20 cellular contexts compared by ENCODE assay signal in genomic region chr1:221564891-221565290, GRCh38.
DNase-seq lines count a peak whose midpoint lies in the region; ATAC-seq, FAIRE-seq and TF ChIP-seq lines count a peak whose summit lies in the region.
"Had no signal": no experiment of that assay in that cellular context is flagged by ENCODE, and none has a peak within 500 bp of the region (broad histone marks: within the 10 kb centered on the region; RNA-seq: fewer than 3 reads in every experiment).

No MANE protein-coding gene starts in this region.

- no peaks in the 10 kb centered on the region for H3F3A ChIP-seq in MM.1S (ENCODE audit: insufficient read depth, low read length)

- H3K4me3 Mint-ChIP-seq in activated CD4-positive, alpha-beta T cell treated with anti-CD3 and anti-CD28 coated beads, Interleukin-2, amount 10 ng/mL, durations not matched to agents 24 days and 14 days = no peak overlapping the region
- H3K4me3 Mint-ChIP-seq: B cell; CD8-positive, alpha-beta T cell; HFFc6 had no signal

- intact Hi-C loops in Right ventricle myocardium superior (cut with DNase I) = no loop called here
- intact Hi-C loops in heart left ventricle (cut with DNase I) = loop anchor here in 1 of 10 donors (10.0 kb wide), 1 partner anchor 180 kb away; the partner anchor contains the start of gene DUSP10
- intact Hi-C loops in K562 (cut with micrococcal nuclease) = no loop called here
- intact Hi-C loops in gastrocnemius medialis (cut with DNase I; ENCODE audit: low total_unique reads) = loop anchor here (1.0 to 10.0 kb wide), 5 partner anchors 37 to 477 kb away; partner anchors contain the start of gene DUSP10
- intact Hi-C loops in activated CD4-positive, alpha-beta T cell treated with anti-CD3 and anti-CD28 coated beads, Interleukin-2, amount 10 ng/mL, durations not matched to agents 24 days and 14 days (cut with micrococcal nuclease) = no loop called here

- H3K27ac Mint-ChIP-seq in activated CD4-positive, alpha-beta T cell treated with anti-CD3 and anti-CD28 coated beads, Interleukin-2, amount 10 ng/mL, durations not matched to agents 24 days and 14 days = no peak overlapping the region
- H3K27ac Mint-ChIP-seq: B cell; CD8-positive, alpha-beta T cell; HFFc6 had no signal

- DNase-seq in Right ventricle myocardium superior (no peak), heart left ventricle (no peak), HTR-8/SVneo (ENCODE audit: insufficient read length, low spot score) (no peak), K562 (ENCODE audit: extremely low read depth in 1 of 4, low spot score in 3 of 4) (no peak), gastrocnemius medialis (no peak), NCI-H1694 treated with DMSO at 0.1 percent for 48 hours (lab: John Stamatoyannopoulos, UW) (no peak), MM.1S (no peak)
- DNase-seq in activated CD4-positive, alpha-beta T cell treated with anti-CD3 and anti-CD28 coated beads, Interleukin-2, amount 10 ng/mL, durations not matched to agents 24 days and 14 days = no peak
- DNase-seq: 8988T; Calu3; CD8-positive, alpha-beta T cell; DMS79 treated with DMSO at 0.1 percent for 48 hours; GF-D8; GOT3; H7; HFFc6 had no signal

- H3K27ac ChIP-seq in heart left ventricle (peak overlapping the region in 3 of 12 donors; percentile 47 to 63 (median 62)), K562 (ENCODE audit: extremely low read depth, low read depth, low read length) (no peak overlapping the region), gastrocnemius medialis (peak overlapping the region; percentile 74 to 84 (median 79)), MM.1S (ENCODE audit: low read length) (no peak overlapping the region)
- H3K27ac ChIP-seq: BLaER1 treated with 17β-estradiol and CSF1 and Interleukin-3, amounts not matched to agents 10 nM and 100 nM; HL-60 had no signal

- H3K79me2 ChIP-seq in K562 (ENCODE audit: control insufficient read depth, insufficient read depth, low read length) = no peaks in the 10 kb centered on the region
- no peaks in the 10 kb centered on the region for H3K79me2 ChIP-seq in MM.1S (ENCODE audit: low read length)

- POLR2A ChIA-PET in K562 (lab: Yijun Ruan, JAX) = no interaction called here

- no peaks in the 10 kb centered on the region for H3K36me3 ChIP-seq in heart left ventricle
- no peaks in the 10 kb centered on the region for H3K36me3 ChIP-seq in K562 (ENCODE audit: control insufficient read depth, insufficient read depth, low read length)
- H3K36me3 ChIP-seq in gastrocnemius medialis = no peaks in the 10 kb centered on the region
- H3K36me3 ChIP-seq in MM.1S (replicated peaks; ENCODE audit: insufficient read depth, low read length) = no peaks in the 10 kb centered on the region
- H3K36me3 ChIP-seq: BLaER1 treated with 17β-estradiol and CSF1 and Interleukin-3, amounts not matched to agents 10 nM and 100 nM had no signal

- no peaks in the 10 kb centered on the region for H3K9me2 ChIP-seq in MM.1S (replicated peaks; ENCODE audit: insufficient read depth, low read length)

- H3K4me1 Mint-ChIP-seq in activated CD4-positive, alpha-beta T cell treated with anti-CD3 and anti-CD28 coated beads, Interleukin-2, amount 10 ng/mL, durations not matched to agents 24 days and 14 days = no peaks in the 10 kb centered on the region
- H3K4me1 Mint-ChIP-seq: B cell had no signal

- H3K4me1 ChIP-seq in heart left ventricle (peaks cover 0 to 27% (median under 1%) of the 10 kb centered on the region in 12 donors), K562 (replicated peaks in 1 of 2; ENCODE audit: control insufficient read depth in 2 of 2, insufficient read depth in 2 of 2, low read length in 2 of 2) (no peaks in the 10 kb centered on the region; a peak in 1 of 5 replicates), gastrocnemius medialis (peaks cover 16 to 36% of the 10 kb centered on the region in 2 donors), MM.1S (ENCODE audit: low read length) (0 out of 2 replicates have a peak, but pooled peaks cover 3% of the 10 kb centered on the region)

- TF ChIP-seq CTCF in heart left ventricle (IDR thresholded peaks at IDR 0.05) (no peak), K562 (IDR thresholded peaks at IDR 0.05 in 2 of 3, conservative IDR thresholded peaks at IDR 0.05 in 1 of 3; ENCODE audit: insufficient read depth in 2 of 3, low read depth in 1 of 3, low read length in 3 of 3) (no peak), gastrocnemius medialis (IDR thresholded peaks at IDR 0.05 in 4 of 5, conservative IDR thresholded peaks at IDR 0.05 in 1 of 5) (no peak), MM.1S (IDR thresholded peaks at IDR 0.05; ENCODE audit: low read length) (no peak)

- H3K9ac ChIP-seq in K562 (ENCODE audit: insufficient read depth in 1 of 2, low read depth in 2 of 2, low read length in 2 of 2) (no peak overlapping the region), MM.1S (ENCODE audit: low read length) (no peak overlapping the region)
- H3K9ac ChIP-seq: BLaER1 treated with 17β-estradiol and CSF1 and Interleukin-3, amounts not matched to agents 10 nM and 100 nM had no signal

- peak; percentile 26 for FAIRE-seq in HTR-8/SVneo (lab: Jason Lieb, UNC)
- no peak for FAIRE-seq in K562 (lab: Jason Lieb, UNC)

- H3K9me3 Mint-ChIP-seq in activated CD4-positive, alpha-beta T cell treated with anti-CD3 and anti-CD28 coated beads, Interleukin-2, amount 10 ng/mL, durations not matched to agents 24 days and 14 days = no peaks in the 10 kb centered on the region
- H3K9me3 Mint-ChIP-seq: CD8-positive, alpha-beta T cell; HFFc6 had no signal

- no peak for TF ChIP-seq RAD21 in K562 (CRISPR knock-in tag; conservative IDR thresholded peaks at IDR 0.05 in 1 of 2, IDR thresholded peaks at IDR 0.05 in 1 of 2)

- peak; percentile 19 for ATAC-seq in Right ventricle myocardium superior (ENCODE audit: poor library complexity)
- no peak for ATAC-seq in heart left ventricle
- no peak for ATAC-seq in K562
- ATAC-seq in gastrocnemius medialis = no peak
- ATAC-seq: CD8-positive, alpha-beta T cell; HCT116 had no signal

- no peak overlapping the region for H3K4me3 ChIP-seq in heart left ventricle
- H3K4me3 ChIP-seq in K562 = no peak overlapping the region
- no peak overlapping the region for H3K4me3 ChIP-seq in gastrocnemius medialis
- H3K4me3 ChIP-seq in MM.1S (ENCODE audit: low read length) = no peak overlapping the region
- H3K4me3 ChIP-seq: BLaER1 treated with 17β-estradiol and CSF1 and Interleukin-3, amounts not matched to agents 10 nM and 100 nM had no signal

- H3K36me3 Mint-ChIP-seq in activated CD4-positive, alpha-beta T cell treated with anti-CD3 and anti-CD28 coated beads, Interleukin-2, amount 10 ng/mL, durations not matched to agents 24 days and 14 days (ENCODE audit: low read depth) = no peaks in the 10 kb centered on the region
- H3K36me3 Mint-ChIP-seq: CD8-positive, alpha-beta T cell had no signal

- TF ChIP-seq POLR2A in heart left ventricle (IDR thresholded peaks at IDR 0.05) = no peak
- TF ChIP-seq POLR2A in K562 (conservative IDR thresholded peaks at IDR 0.05) = no peak
- TF ChIP-seq POLR2A in gastrocnemius medialis (IDR thresholded peaks at IDR 0.05) = no peak

- no TSS peak for BruUV-seq in K562 (replicated peaks; lab: Mats Ljungman, UMichigan)

- in situ Hi-C loops in K562 (cut with MboI) (no loop called here), gastrocnemius medialis (cut with MboI; ENCODE audit: low sequenced_read_pairs in 4 of 4) (loop anchor here in 2 of 4 donors (25.0 kb wide), 2 partner anchors 172 to 197 kb away; partner anchors contain the start of gene DUSP10 (in 1 of the 2))

- H3K27me3 ChIP-seq in heart left ventricle = no peaks in the 10 kb centered on the region
- H3K27me3 ChIP-seq in K562 (ENCODE audit: control insufficient read depth in 2 of 2, insufficient read depth in 2 of 2, low read length in 2 of 2) = no peaks in the 10 kb centered on the region
- H3K27me3 ChIP-seq in gastrocnemius medialis = no peaks in the 10 kb centered on the region
- no peaks in the 10 kb centered on the region for H3K27me3 ChIP-seq in MM.1S (replicated peaks; ENCODE audit: insufficient read depth, low read length)
- H3K27me3 ChIP-seq: BLaER1 treated with 17β-estradiol and CSF1 and Interleukin-3, amounts not matched to agents 10 nM and 100 nM had no signal

- H2AFZ ChIP-seq in K562 (ENCODE audit: low read depth, low read length) (no peak overlapping the region), MM.1S (ENCODE audit: low read length) (no peak overlapping the region)

- H4K20me1 ChIP-seq in K562 (replicated peaks; ENCODE audit: control insufficient read depth, insufficient read depth, low read length) (no peaks in the 10 kb centered on the region), MM.1S (ENCODE audit: insufficient read depth, low read length) (no peaks in the 10 kb centered on the region)
- H4K20me1 ChIP-seq: BLaER1 treated with 17β-estradiol and CSF1 and Interleukin-3, amounts not matched to agents 10 nM and 100 nM had no signal

- CTCF ChIA-PET in K562 (lab: Yijun Ruan, JAX; ENCODE audit: low intra/inter-chr PET ratio) = interaction anchor here (0.6 kb wide), 1 partner anchor 19 kb away, joined by 6 read pairs; no protein-coding TSS in a partner anchor

- H3K9me3 ChIP-seq in heart left ventricle = no peaks in the 10 kb centered on the region
- H3K9me3 ChIP-seq in K562 (replicated peaks; ENCODE audit: control insufficient read depth, insufficient read depth, low read depth, low read length) = no peaks in the 10 kb centered on the region
- H3K9me3 ChIP-seq in gastrocnemius medialis = no peaks in the 10 kb centered on the region
- H3K9me3 ChIP-seq in MM.1S (replicated peaks; ENCODE audit: insufficient read depth, low read length) = no peaks in the 10 kb centered on the region

- 59 to 68% (median 62%) methylated on average over 2 of the region's 2 CpGs for WGBS in heart left ventricle, 4 donors
- WGBS in K562 (ENCODE audit: insufficient coverage, low coverage, missing lambda C conversion rate) = 0% methylated on average over 2 of the region's 2 CpGs

- H3K4me2 ChIP-seq in K562 (ENCODE audit: insufficient read depth, low read length) (no peak overlapping the region), MM.1S (ENCODE audit: low read depth, low read length) (no peak overlapping the region)
- H3K4me2 ChIP-seq: BLaER1 treated with 17β-estradiol and CSF1 and Interleukin-3, amounts not matched to agents 10 nM and 100 nM had no signal

- no peak for TF ChIP-seq EP300 in K562 (IDR thresholded peaks at IDR 0.05; ENCODE audit: low read length)

- peaks cover 22% of the 10 kb centered on the region for H3K27me3 Mint-ChIP-seq in activated CD4-positive, alpha-beta T cell treated with anti-CD3 and anti-CD28 coated beads, Interleukin-2, amount 10 ng/mL, durations not matched to agents 24 days and 14 days
- H3K27me3 Mint-ChIP-seq: B cell had no signal

- H3K9me1 ChIP-seq in K562 (ENCODE audit: control insufficient read depth, insufficient read depth, low read length) = no peaks in the 10 kb centered on the region

TF ChIP-seq in K562, 482 proteins besides CTCF, POLR2A, EP300 and RAD21 (continues in another document):
- TF ChIP-seq MAFK (IDR thresholded peaks at IDR 0.05; ENCODE audit: low read length) (0 out of 2 replicates have a peak, but pooled peaks have one; percentile 34), POLR2B (IDR thresholded peaks at IDR 0.05; ENCODE audit: low read depth, partially characterized antibody) (no peak), ZNF316 (IDR thresholded peaks at IDR 0.05) (peak; percentile 78), MAFG (tag; conservative IDR thresholded peaks at IDR 0.05) (peak; percentile 68), MAFF (IDR thresholded peaks at IDR 0.05; ENCODE audit: low read length) (peak; percentile 41; the same call in 1 of the 2 replicates), C11orf30 (IDR thresholded peaks at IDR 0.05; ENCODE audit: low read depth) (peak; percentile 66; the same call in 1 of the 2 replicates)

Comparison
In these comparisons a context has a peak if more than half of its experiments do, and no peak if none do; other contexts are left out.
1. H3K27ac ChIP-seq: peak in gastrocnemius medialis (4 of 4); none in K562 (single experiment) and MM.1S (single experiment).